Comparison of ENCODE assay signal across 14 cellular contexts in the genomic region with DNA sequence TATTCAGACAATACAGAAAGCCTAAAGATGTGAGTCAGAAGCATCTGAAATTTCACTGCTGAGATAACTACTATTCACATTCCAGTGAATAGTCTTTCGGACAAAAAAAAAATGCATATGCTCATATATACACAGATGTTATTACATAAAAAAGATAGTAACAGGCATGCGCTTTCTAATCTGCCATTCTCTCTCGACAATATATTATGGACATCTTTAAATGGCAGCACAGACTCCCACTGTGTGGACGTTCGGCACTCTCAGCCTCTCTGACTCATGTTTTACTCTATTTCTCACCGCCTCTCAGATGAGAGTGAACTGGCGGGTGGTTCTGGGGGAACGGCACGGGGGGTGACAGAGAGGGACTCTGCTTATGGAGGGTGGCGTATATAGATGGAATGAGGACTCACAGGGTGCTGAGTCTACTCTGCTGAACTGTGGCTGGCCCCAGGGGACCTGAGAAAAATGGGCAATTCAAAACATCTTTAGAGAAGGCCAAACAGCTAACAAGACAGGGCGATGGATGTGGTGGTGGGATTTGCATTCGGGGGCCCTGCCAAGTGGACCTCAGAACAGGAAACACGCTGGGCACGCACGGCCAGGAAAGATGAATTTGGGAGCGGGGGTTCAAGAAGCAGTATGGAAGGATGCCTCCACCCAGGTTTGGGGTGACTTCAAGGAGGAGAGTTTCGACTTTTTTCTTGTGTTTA.
DNase-seq lines count a peak whose midpoint lies in the region; ATAC-seq and TF ChIP-seq lines count a peak whose summit lies in the region.
"Had no signal": no experiment of that assay in that cellular context is flagged by ENCODE, and none has a peak within 500 bp of the region (broad histone marks: within the 10 kb centered on the region; RNA-seq: fewer than 3 reads in every experiment).

No MANE protein-coding gene starts in this region.

- intact Hi-C loops in lower lobe of right lung (cut with DNase I) = no loop called here

- H3K4me3 Mint-ChIP-seq in activated CD4-positive, alpha-beta T cell treated with anti-CD3 and anti-CD28 coated beads, Interleukin-2, amount 10 ng/mL, durations not matched to agents 7 days and 5 days = no peak overlapping the region
- H3K4me3 Mint-ChIP-seq: effector memory CD8-positive, alpha-beta T cell had no signal

- no peaks in the 10 kb centered on the region for H3K36me3 Mint-ChIP-seq in activated CD4-positive, alpha-beta T cell treated with anti-CD3 and anti-CD28 coated beads, Interleukin-2, amount 10 ng/mL, durations not matched to agents 7 days and 5 days (ENCODE audit: low read depth)

- POLR2A ChIA-PET in activated CD4-positive, alpha-beta T cell treated with anti-CD3 and anti-CD28 coated beads, Interleukin-2, amount 10 ng/mL, durations not matched to agents 7 days and 5 days (lab: Charles Lee) = no interaction called here

- H3K27ac ChIP-seq in lower lobe of right lung = no peak overlapping the region
- H3K27ac ChIP-seq: left ventricle myocardium inferior, testis had no signal

- H3K4me1 ChIP-seq in lower lobe of right lung = peaks cover 12% of the 10 kb centered on the region

- H3K27me3 ChIP-seq in lower lobe of right lung (ENCODE audit: low read depth) = peaks cover 21% of the 10 kb centered on the region
- H3K27me3 ChIP-seq: testis had no signal

- CTCF ChIA-PET in activated CD4-positive, alpha-beta T cell treated with anti-CD3 and anti-CD28 coated beads, Interleukin-2, amount 10 ng/mL, durations not matched to agents 7 days and 5 days (lab: Charles Lee) = interaction anchor here (0.5 kb wide), 1 partner anchor 924 kb away, joined by 3 read pairs; no protein-coding TSS in a partner anchor

- no peak for TF ChIP-seq CTCF in lower lobe of right lung (IDR thresholded peaks at IDR 0.05)

- peaks cover 16% of the 10 kb centered on the region for H3K27me3 Mint-ChIP-seq in activated CD4-positive, alpha-beta T cell treated with anti-CD3 and anti-CD28 coated beads, Interleukin-2, amount 10 ng/mL, durations not matched to agents 7 days and 5 days

- no peak for ATAC-seq in lower lobe of right lung
- ATAC-seq: effector memory CD8-positive, alpha-beta T cell had no signal

- H3K36me3 ChIP-seq in lower lobe of right lung = no peaks in the 10 kb centered on the region
- H3K36me3 ChIP-seq: left ventricle myocardium inferior had no signal

- no peak overlapping the region for H3K4me3 ChIP-seq in lower lobe of right lung
- H3K4me3 ChIP-seq: left ventricle myocardium inferior, testis had no signal

- no peak overlapping the region for H3K27ac Mint-ChIP-seq in activated CD4-positive, alpha-beta T cell treated with anti-CD3 and anti-CD28 coated beads, Interleukin-2, amount 10 ng/mL, durations not matched to agents 7 days and 5 days
- H3K27ac Mint-ChIP-seq: effector memory CD8-positive, alpha-beta T cell had no signal

- no peaks in the 10 kb centered on the region for H3K9me3 Mint-ChIP-seq in activated CD4-positive, alpha-beta T cell treated with anti-CD3 and anti-CD28 coated beads, Interleukin-2, amount 10 ng/mL, durations not matched to agents 7 days and 5 days
- H3K9me3 Mint-ChIP-seq: effector memory CD8-positive, alpha-beta T cell had no signal

- DNase-seq in HS-27A (ENCODE audit: low read depth) = peak; percentile 38
- DNase-seq in amniotic epithelial cell (ENCODE audit: low read depth) = peak; percentile 82
- peak; percentile 60 for DNase-seq in hepatic stellate cell (ENCODE audit: low spot score)
- DNase-seq in activated CD4-positive, alpha-beta T cell treated with anti-CD3 and anti-CD28 coated beads for 48 hours = no peak
- no peak for DNase-seq in activated CD4-positive, alpha-beta T cell treated with anti-CD3 and anti-CD28 coated beads, Interleukin-2, amount 10 ng/mL, durations not matched to agents 7 days and 5 days
- no peak for DNase-seq in retina
- DNase-seq in lower lobe of right lung = no peak
- DNase-seq: activated CD4-positive, alpha-beta T cell treated with anti-CD3 and anti-CD28 coated beads for 1 hour; COR-L47; effector memory CD8-positive, alpha-beta T cell; left ventricle myocardium inferior; NCI-H187 treated with DMSO at 0.1 percent for 48 hours; small intestine; testis had no signal

- H3K9me3 ChIP-seq in lower lobe of right lung = no peaks in the 10 kb centered on the region
- H3K9me3 ChIP-seq: left ventricle myocardium inferior, testis had no signal

- peaks cover 6% of the 10 kb centered on the region for H3K4me1 Mint-ChIP-seq in activated CD4-positive, alpha-beta T cell treated with anti-CD3 and anti-CD28 coated beads, Interleukin-2, amount 10 ng/mL, durations not matched to agents 7 days and 5 days

Comparison
In these comparisons a context has a peak if more than half of its experiments do, and no peak if none do; other contexts are left out.
1. DNase-seq: peak in HS-27A (single experiment), amniotic epithelial cell (single experiment) and hepatic stellate cell (single experiment); none in activated CD4-positive, alpha-beta T cell treated with anti-CD3 and anti-CD28 coated beads for 48 hours (single experiment), activated CD4-positive, alpha-beta T cell treated with anti-CD3 and anti-CD28 coated beads, Interleukin-2, amount 10 ng/mL, durations not matched to agents 7 days and 5 days (single experiment), retina (single experiment) and lower lobe of right lung (single experiment).